In genomic region chr16:9404811-9405210, GRCh38 we compare ENCODE assay signal across 36 cellular contexts.
"Had no signal": no experiment of that assay in that cellular context is flagged by ENCODE, and none has a peak within 500 bp of the region (broad histone marks: within the 10 kb centered on the region; RNA-seq: fewer than 3 reads in every experiment).

No MANE protein-coding gene starts in this region.

- FAIRE-seq: astrocyte, TTC549 had no signal

- ATAC-seq: activated CD8-positive, alpha-beta memory T cell treated with anti-CD3 and anti-CD28 coated beads, Interleukin-2, amount 10 ng/mL, durations not matched to agents 7 days and 5 days; activated CD8-positive, alpha-beta T cell treated with anti-CD3 and anti-CD28 coated beads, Interleukin-2, amount 10 ng/mL, durations not matched to agents 7 days and 5 days; activated naive CD4-positive, alpha-beta T cell treated with anti-CD3 and anti-CD28 coated beads, Interleukin-2, amount 50 U/mL, for 72 hours; activated T-cell treated with anti-CD3 and anti-CD28 coated beads, Interleukin-2, amount 50 U/mL, for 4 hours; activated T-cell treated with anti-CD3 and anti-CD28 coated beads, Interleukin-2, amount 50 U/mL, for 72 hours; activated T-helper 17 cell treated with anti-CD3 and anti-CD28 coated beads, Interleukin-2, amount 50 U/mL, for 72 hours; body of pancreas had no signal

- H3K27ac ChIP-seq: adrenal gland, body of pancreas, brain microvascular endothelial cell, breast epithelium, cardiac muscle cell, VCaP had no signal

- DNase-seq: activated B cell treated with CpG ODN at 0.5 μM for 24 hours; activated CD4-positive, alpha-beta memory T cell treated with anti-CD3 and anti-CD28 coated beads, Interleukin-2, amount 10 ng/mL, durations not matched to agents 7 days and 5 days; activated CD4-positive, alpha-beta T cell treated with anti-CD3 and anti-CD28 coated beads for 4 hours; activated CD4-positive, alpha-beta T cell treated with anti-CD3 and anti-CD28 coated beads, Interleukin-2, amount 10 ng/mL, durations not matched to agents 7 days and 5 days; activated CD4-positive, alpha-beta T cell treated with anti-CD3 and anti-CD28 coated beads, Interleukin-2, amount 50 U/mL, for 48 hours; activated CD4-positive, CD25-positive, alpha-beta regulatory T cell treated with anti-CD3 and anti-CD28 coated beads, Interleukin-2, amount 50 U/mL, for 72 hours; activated CD8-positive, alpha-beta memory T cell treated with anti-CD3 and anti-CD28 coated beads for 24 hours; activated CD8-positive, alpha-beta memory T cell treated with anti-CD3 and anti-CD28 coated beads, Interleukin-2, amount 10 ng/mL, durations not matched to agents 7 days and 5 days; activated CD8-positive, alpha-beta memory T cell treated with anti-CD3 and anti-CD28 coated beads, Interleukin-2, amount 50 U/mL, for 48 hours; activated CD8-positive, alpha-beta T cell treated with anti-CD3 and anti-CD28 coated beads, Interleukin-2, amount 10 ng/mL, durations not matched to agents 7 days and 5 days; activated effector memory CD4-positive, alpha-beta T cell treated with anti-CD3 and anti-CD28 coated beads, Interleukin-2, amount 50 U/mL, for 16 hours; activated gamma-delta T cell treated with Interleukin-2 at 50 U/mL for 16 hours; activated naive CD4-positive, alpha-beta T cell; activated naive CD4-positive, alpha-beta T cell treated with anti-CD3 and anti-CD28 coated beads for 36 hours; activated naive CD4-positive, alpha-beta T cell treated with anti-CD3 and anti-CD28 coated beads, Interleukin-2, amount 50 U/mL, for 16 hours; activated naive CD8-positive, alpha-beta T cell treated with anti-CD3 and anti-CD28 coated beads for 36 hours; activated T-cell treated with anti-CD3 and anti-CD28 coated beads, Interleukin-2, amount 50 U/mL, for 1 hour; activated T-cell treated with anti-CD3 and anti-CD28 coated beads, Interleukin-2, amount 50 U/mL, for 4 hours; activated T-cell treated with anti-CD3 and anti-CD28 coated beads, Interleukin-2, amount 50 U/mL, for 72 hours; adrenal gland; amniotic stem cell; aorta; body of pancreas; brain microvascular endothelial cell; caudate nucleus; cerebellar nuclear complex; T-helper 1 cell; T-helper 2 cell; T-helper 9 cell had no signal

- H3K36me3 ChIP-seq: adrenal gland, brain microvascular endothelial cell, breast epithelium, cardiac muscle cell had no signal

- H3K4me1 ChIP-seq: adrenal gland, body of pancreas, breast epithelium had no signal

- H3K27me3 ChIP-seq: adrenal gland, body of pancreas, brain microvascular endothelial cell, cardiac muscle cell had no signal

- H3K4me3 ChIP-seq: adrenal gland, body of pancreas, breast epithelium, cardiac muscle cell had no signal

- H3K9me3 ChIP-seq: adrenal gland, body of pancreas had no signal
